18 cellular contexts compared by ENCODE assay signal in genomic region chr7:105073143-105073542, GRCh38. TPM values are rescaled to one million over a fixed set of nuclear protein-coding genes. Genes with fewer than 3 reads are reported as not detected.
DNase-seq lines count a peak whose midpoint lies in the region; ATAC-seq, FAIRE-seq and TF ChIP-seq lines count a peak whose summit lies in the region.
"Had no signal": no experiment of that assay in that cellular context is flagged by ENCODE, and none has a peak within 500 bp of the region (broad histone marks: within the 10 kb centered on the region; RNA-seq: fewer than 3 reads in every experiment).

No MANE protein-coding gene starts in this region.

- H3K4me2 ChIP-seq in K562 (ENCODE audit: insufficient read depth, low read length), result no peak overlapping the region

- no peak for DNase-seq in activated naive CD4-positive, alpha-beta T cell treated with anti-CD3 and anti-CD28 coated beads for 36 hours
- DNase-seq in activated naive CD4-positive, alpha-beta T cell (lab: John Stamatoyannopoulos, UW), result no peak
- DNase-seq in CD4-positive, CD25-positive, alpha-beta regulatory T cell, result no peak
- DNase-seq in CD4-positive, alpha-beta T cell, result no peak
- no peak for DNase-seq in K562 (ENCODE audit: extremely low read depth in 1 of 4, low spot score in 3 of 4)
- no peak for DNase-seq in CD8-positive, alpha-beta memory T cell
- no peak for DNase-seq in stimulated activated CD4-positive, alpha-beta T cell treated with anti-CD3 and anti-CD28 coated beads, Interleukin-1b, Interleukin-23, amount 100 ng/mL, for 48 hours
- DNase-seq: ACHN; BE2C; C1 segment of cervical spinal cord; Caco-2; CD8-positive, alpha-beta T cell; GM23248 had no signal

- no peaks in the 10 kb centered on the region for H4K20me1 ChIP-seq in K562 (replicated peaks; ENCODE audit: control insufficient read depth, insufficient read depth, low read length)

- BruUV-seq in K562 (replicated peaks; lab: Mats Ljungman, UMichigan), result no TSS peak

- H3K9me1 ChIP-seq in K562 (ENCODE audit: control insufficient read depth, insufficient read depth, low read length), result no peaks in the 10 kb centered on the region

- H3K27me3 Mint-ChIP-seq in activated naive CD4-positive, alpha-beta T cell treated with anti-CD3 and anti-CD28 coated beads for 36 hours (ENCODE audit: low read depth), result no peaks in the 10 kb centered on the region
- no peaks in the 10 kb centered on the region for H3K27me3 Mint-ChIP-seq in CD4-positive, CD25-positive, alpha-beta regulatory T cell
- H3K27me3 Mint-ChIP-seq in CD4-positive, alpha-beta T cell, result no peaks in the 10 kb centered on the region
- no peaks in the 10 kb centered on the region for H3K27me3 Mint-ChIP-seq in CD8-positive, alpha-beta memory T cell

- TF ChIP-seq EP300 in K562 (IDR thresholded peaks at IDR 0.05; ENCODE audit: low read length), result no peak

- WGBS in K562 (ENCODE audit: insufficient coverage, low coverage, missing lambda C conversion rate), result 89% methylated on average over 1 of the region's 1 CpG

- peaks cover 9% of the 10 kb centered on the region; the same call in 2 of the 3 replicates for H3K79me2 ChIP-seq in K562 (ENCODE audit: control insufficient read depth, insufficient read depth, low read length)

- no peak for ATAC-seq in CD4-positive, CD25-positive, alpha-beta regulatory T cell (ENCODE audit: low read depth in 2 of 2)
- peak; percentile 22 for ATAC-seq in CD4-positive, alpha-beta T cell (ENCODE audit: poor library complexity)
- ATAC-seq in K562 (peak; percentile 30; the same call in 1 of the 3 replicates), GM18502 (IDR thresholded peaks at IDR 0.05; ENCODE audit: poor library complexity, unreplicated experiment) (no peak)
- ATAC-seq: CD8-positive, alpha-beta T cell had no signal

- no peak overlapping the region for H3K4me3 Mint-ChIP-seq in activated naive CD4-positive, alpha-beta T cell treated with anti-CD3 and anti-CD28 coated beads for 36 hours
- no peak overlapping the region for H3K4me3 Mint-ChIP-seq in CD4-positive, CD25-positive, alpha-beta regulatory T cell
- H3K4me3 Mint-ChIP-seq in CD4-positive, alpha-beta T cell, result no peak overlapping the region
- H3K4me3 Mint-ChIP-seq in CD8-positive, alpha-beta memory T cell, result no peak overlapping the region
- H3K4me3 Mint-ChIP-seq: CD8-positive, alpha-beta T cell had no signal

- no peak for TF ChIP-seq CTCF in CD4-positive, alpha-beta T cell (IDR thresholded peaks at IDR 0.05)
- no peak for TF ChIP-seq CTCF in K562 (IDR thresholded peaks at IDR 0.05 in 2 of 3, conservative IDR thresholded peaks at IDR 0.05 in 1 of 3; ENCODE audit: insufficient read depth in 2 of 3, low read depth in 1 of 3, low read length in 3 of 3)

- in situ Hi-C loops in K562 (cut with MboI), result no loop called here

- H3K4me3 ChIP-seq in CD4-positive, CD25-positive, alpha-beta regulatory T cell (ENCODE audit: low read depth, low read length), result no peak overlapping the region
- no peak overlapping the region for H3K4me3 ChIP-seq in K562
- no peak overlapping the region for H3K4me3 ChIP-seq in CD8-positive, alpha-beta memory T cell (ENCODE audit: low read length)
- H3K4me3 ChIP-seq: GM23248, HAP-1 had no signal

- H2AFZ ChIP-seq in K562 (ENCODE audit: low read depth, low read length), result no peak overlapping the region
- H2AFZ ChIP-seq: GM23248 had no signal

- intact Hi-C loops in activated naive CD4-positive, alpha-beta T cell treated with anti-CD3 and anti-CD28 coated beads for 36 hours (cut with micrococcal nuclease), result no loop called here
- intact Hi-C loops in CD4-positive, alpha-beta T cell (cut with DNase I, micrococcal nuclease), result no loop called here
- intact Hi-C loops in K562 (cut with micrococcal nuclease), result no loop called here

- H3K27ac Mint-ChIP-seq in activated naive CD4-positive, alpha-beta T cell treated with anti-CD3 and anti-CD28 coated beads for 36 hours, result peak overlapping the region; percentile 36
- H3K27ac Mint-ChIP-seq in CD4-positive, CD25-positive, alpha-beta regulatory T cell, result peak overlapping the region; percentile 48 to 73 (median 49)
- no peak overlapping the region for H3K27ac Mint-ChIP-seq in CD4-positive, alpha-beta T cell
- peak overlapping the region in 2 of 8 donors; percentile 29 to 41 for H3K27ac Mint-ChIP-seq in CD8-positive, alpha-beta memory T cell
- H3K27ac Mint-ChIP-seq: CD8-positive, alpha-beta T cell had no signal

- FAIRE-seq in K562 (lab: Jason Lieb, UNC), result no peak
- FAIRE-seq: D721Med, GM12891, GM18507 had no signal

- CTCF ChIA-PET in activated naive CD4-positive, alpha-beta T cell treated with anti-CD3 and anti-CD28 coated beads for 36 hours (lab: Charles Lee), result no interaction called here
- CTCF ChIA-PET in CD4-positive, alpha-beta T cell (lab: Charles Lee), result interaction anchor here (0.7 kb wide), 1 partner anchor 19 kb away, joined by 3 read pairs; no protein-coding TSS in a partner anchor
- CTCF ChIA-PET in K562 (lab: Yijun Ruan, JAX; ENCODE audit: low intra/inter-chr PET ratio), result no interaction called here
- CTCF ChIA-PET in CD8-positive, alpha-beta memory T cell (lab: Charles Lee), result no interaction called here

- peaks cover 42% of the 10 kb centered on the region for H3K36me3 Mint-ChIP-seq in activated naive CD4-positive, alpha-beta T cell treated with anti-CD3 and anti-CD28 coated beads for 36 hours (ENCODE audit: low read depth)
- peaks cover 52% of the 10 kb centered on the region for H3K36me3 Mint-ChIP-seq in CD4-positive, CD25-positive, alpha-beta regulatory T cell
- H3K36me3 Mint-ChIP-seq in CD4-positive, alpha-beta T cell (ENCODE audit: low read depth), result peaks cover 96% of the 10 kb centered on the region
- peaks cover 7 to 86% (median 33%) of the 10 kb centered on the region in 3 donors for H3K36me3 Mint-ChIP-seq in CD8-positive, alpha-beta memory T cell

- H3K4me1 Mint-ChIP-seq in activated naive CD4-positive, alpha-beta T cell treated with anti-CD3 and anti-CD28 coated beads for 36 hours (ENCODE audit: low read depth), result peaks cover 5% of the 10 kb centered on the region
- peaks cover 20 to 28% (median 23%) of the 10 kb centered on the region in 4 donors for H3K4me1 Mint-ChIP-seq in CD4-positive, CD25-positive, alpha-beta regulatory T cell
- peaks cover 33% of the 10 kb centered on the region for H3K4me1 Mint-ChIP-seq in CD4-positive, alpha-beta T cell (ENCODE audit: low read depth)
- H3K4me1 Mint-ChIP-seq in CD8-positive, alpha-beta memory T cell, result peaks cover 10 to 31% (median 28%) of the 10 kb centered on the region in 3 donors

- TF ChIP-seq POLR2A in K562 (conservative IDR thresholded peaks at IDR 0.05), result no peak

- H3K9me3 ChIP-seq in CD4-positive, CD25-positive, alpha-beta regulatory T cell (ENCODE audit: control insufficient read depth in 2 of 2, low read length in 2 of 2), result no peaks in the 10 kb centered on the region
- no peaks in the 10 kb centered on the region for H3K9me3 ChIP-seq in CD4-positive, alpha-beta T cell (ENCODE audit: control insufficient read depth, low read length)
- H3K9me3 ChIP-seq in K562 (replicated peaks; ENCODE audit: control insufficient read depth, insufficient read depth, low read depth, low read length), result no peaks in the 10 kb centered on the region
- H3K9me3 ChIP-seq in CD8-positive, alpha-beta memory T cell (ENCODE audit: low read length), result no peaks in the 10 kb centered on the region
- H3K9me3 ChIP-seq: BE2C, Caco-2, HAP-1 had no signal

- TF ChIP-seq RAD21 in K562 (CRISPR knock-in tag; conservative IDR thresholded peaks at IDR 0.05 in 1 of 2, IDR thresholded peaks at IDR 0.05 in 1 of 2), result no peak

- no peaks in the 10 kb centered on the region for H3K4me1 ChIP-seq in CD4-positive, CD25-positive, alpha-beta regulatory T cell (ENCODE audit: control insufficient read depth, insufficient read depth, low read length, poor library complexity, severe bottlenecking)
- no peaks in the 10 kb centered on the region for H3K4me1 ChIP-seq in K562 (replicated peaks in 1 of 2; ENCODE audit: control insufficient read depth in 2 of 2, insufficient read depth in 2 of 2, low read length in 2 of 2)
- H3K4me1 ChIP-seq in CD8-positive, alpha-beta memory T cell (ENCODE audit: insufficient read depth, low read length), result no peaks in the 10 kb centered on the region
- H3K4me1 ChIP-seq: BE2C, Caco-2 had no signal

- no peak overlapping the region for H3K9ac ChIP-seq in K562 (ENCODE audit: insufficient read depth in 1 of 2, low read depth in 2 of 2, low read length in 2 of 2)
- H3K9ac ChIP-seq: GM23248 had no signal

- peaks cover 92% of the 10 kb centered on the region for H3K36me3 ChIP-seq in CD4-positive, CD25-positive, alpha-beta regulatory T cell (ENCODE audit: control insufficient read depth, insufficient read depth, low read length)
- H3K36me3 ChIP-seq in K562 (ENCODE audit: control insufficient read depth, insufficient read depth, low read length), result peaks cover 95% of the 10 kb centered on the region
- H3K36me3 ChIP-seq in CD8-positive, alpha-beta memory T cell (ENCODE audit: insufficient read depth, low read length), result peaks cover 54% of the 10 kb centered on the region

- POLR2A ChIA-PET in CD4-positive, alpha-beta T cell (lab: Charles Lee), result no interaction called here
- POLR2A ChIA-PET in K562 (lab: Yijun Ruan, JAX), result no interaction called here
- POLR2A ChIA-PET in CD8-positive, alpha-beta memory T cell (lab: Charles Lee), result interaction anchor here (0.7 kb wide), 1 partner anchor 78 kb away, joined by 8 read pairs; no protein-coding TSS in a partner anchor

- no peaks in the 10 kb centered on the region for H3K27me3 ChIP-seq in CD4-positive, CD25-positive, alpha-beta regulatory T cell (ENCODE audit: control insufficient read depth, insufficient read depth, low read length)
- H3K27me3 ChIP-seq in CD4-positive, alpha-beta T cell (ENCODE audit: control insufficient read depth, insufficient read depth, low read length), result no peaks in the 10 kb centered on the region
- H3K27me3 ChIP-seq in K562 (ENCODE audit: control insufficient read depth in 2 of 2, insufficient read depth in 2 of 2, low read length in 2 of 2), result no peaks in the 10 kb centered on the region
- H3K27me3 ChIP-seq in CD8-positive, alpha-beta memory T cell (ENCODE audit: insufficient read depth, low read length, poor library complexity, severe bottlenecking), result no peaks in the 10 kb centered on the region
- H3K27me3 ChIP-seq: BE2C had no signal

- H3K27ac ChIP-seq in CD4-positive, CD25-positive, alpha-beta regulatory T cell (ENCODE audit: insufficient read depth, low read length, poor library complexity, severe bottlenecking), result no peak overlapping the region
- no peak overlapping the region for H3K27ac ChIP-seq in CD4-positive, alpha-beta T cell (ENCODE audit: low read depth, low read length)
- H3K27ac ChIP-seq in K562 (ENCODE audit: extremely low read depth, low read depth, low read length), result no peak overlapping the region
- H3K27ac ChIP-seq in CD8-positive, alpha-beta memory T cell (ENCODE audit: low read depth, low read length), result no peak overlapping the region
- H3K27ac ChIP-seq: GM23248 had no signal

- no peaks in the 10 kb centered on the region for H3K9me3 Mint-ChIP-seq in activated naive CD4-positive, alpha-beta T cell treated with anti-CD3 and anti-CD28 coated beads for 36 hours
- no peaks in the 10 kb centered on the region for H3K9me3 Mint-ChIP-seq in CD4-positive, CD25-positive, alpha-beta regulatory T cell
- H3K9me3 Mint-ChIP-seq in CD4-positive, alpha-beta T cell, result no peaks in the 10 kb centered on the region
- H3K9me3 Mint-ChIP-seq in CD8-positive, alpha-beta memory T cell, result no peaks in the 10 kb centered on the region
- H3K9me3 Mint-ChIP-seq: CD8-positive, alpha-beta T cell had no signal

RNA-seq across cellular contexts. Expression of gene KMT2E, which starts 59.1 kb away (rescaled TPM):
- total RNA-seq in activated naive CD4-positive, alpha-beta T cell treated with anti-CD3 and anti-CD28 coated beads for 36 hours, result 10 to 100 TPM; 63.3 to 63.4 TPM
- 360 TPM for total RNA-seq in CD4-positive, CD25-positive, alpha-beta regulatory T cell
- polyA plus RNA-seq in CD4-positive, CD25-positive, alpha-beta regulatory T cell, result 100 to 1,000 TPM; 146 to 197 (median 177) TPM
- 100 to 1,000 TPM; 295 to 296 TPM for total RNA-seq in CD4-positive, alpha-beta T cell
- total RNA-seq in K562 (2011; cell fraction: chromatin; rRNA removed; ENCODE audit: low replicate concordance), result 207 and 465 TPM in 2 replicates
- 88.1 and 130 TPM in 2 replicates for total RNA-seq in K562 (2011; cell fraction: nucleolus; rRNA removed)
- total RNA-seq in K562 (2011; cell fraction: nucleoplasm; rRNA removed), result 182 and 231 TPM in 2 replicates
- total RNA-seq in K562 (2014; rRNA removed) (33.5 and 38.1 TPM in 2 replicates), K562 (2014; rRNA removed; fragmentation: Illumina TruSeq; extraction: Trizol) (41.7 and 46.6 TPM in 2 replicates), K562 (2015; rRNA removed; fragmentation: Illumina TruSeq; extraction: Trizol) (38.6 and 39.9 TPM in 2 replicates), K562 (2021) (48.1 and 55.3 TPM in 2 replicates)
- polyA plus RNA-seq in K562 (2011; rRNA removed) (11.1 and 14.5 TPM in 2 replicates), K562 (2014; fragmentation: Illumina TruSeq; extraction: Trizol) (33.8 and 38.7 TPM in 2 replicates), K562 (2014; fragmentation: Nextera tagmentation; extraction: Ambion mirVana) (10 to 100 TPM in 1 of 2 experiments, 1 to 10 TPM in 1; 8.9 to 15.9 TPM), K562 (2014; rRNA removed) (18.2 and 23.4 TPM in 2 replicates)
- 7.9 and 14.7 TPM in 2 replicates for polyA plus RNA-seq in K562 (2011; cell fraction: cytosol; rRNA removed)
- 55.0 and 72.1 TPM in 2 replicates for polyA plus RNA-seq in K562 (2011; cell fraction: nucleus; rRNA removed)
- polyA plus RNA-seq in K562 (2012), result 26.5 and 30.8 TPM in 2 replicates
- 84.5 and 96.0 TPM in 2 replicates for polyA minus RNA-seq in K562 (2011; rRNA and poly(A)+ RNA removed)
- 28.8 and 34.0 TPM in 2 replicates for polyA minus RNA-seq in K562 (2011; cell fraction: cytosol; rRNA and poly(A)+ RNA removed)
- 110 and 143 TPM in 2 replicates for polyA minus RNA-seq in K562 (2011; cell fraction: nucleus; rRNA and poly(A)+ RNA removed)
- total RNA-seq in CD8-positive, alpha-beta memory T cell, result 10 to 100 TPM; 81.0 to 87.5 TPM
- polyA plus RNA-seq in CD8-positive, alpha-beta memory T cell, result 237 TPM

Comparison
In these comparisons a context has a peak if more than half of its experiments do, and no peak if none do; other contexts are left out.
1. ATAC-seq: peak in CD4-positive, alpha-beta T cell (single experiment) and K562 (single experiment); none in CD4-positive, CD25-positive, alpha-beta regulatory T cell (0 of 2) and GM18502 (single experiment).